ENCODE assay signal across 8 cellular contexts in the genomic region with DNA sequence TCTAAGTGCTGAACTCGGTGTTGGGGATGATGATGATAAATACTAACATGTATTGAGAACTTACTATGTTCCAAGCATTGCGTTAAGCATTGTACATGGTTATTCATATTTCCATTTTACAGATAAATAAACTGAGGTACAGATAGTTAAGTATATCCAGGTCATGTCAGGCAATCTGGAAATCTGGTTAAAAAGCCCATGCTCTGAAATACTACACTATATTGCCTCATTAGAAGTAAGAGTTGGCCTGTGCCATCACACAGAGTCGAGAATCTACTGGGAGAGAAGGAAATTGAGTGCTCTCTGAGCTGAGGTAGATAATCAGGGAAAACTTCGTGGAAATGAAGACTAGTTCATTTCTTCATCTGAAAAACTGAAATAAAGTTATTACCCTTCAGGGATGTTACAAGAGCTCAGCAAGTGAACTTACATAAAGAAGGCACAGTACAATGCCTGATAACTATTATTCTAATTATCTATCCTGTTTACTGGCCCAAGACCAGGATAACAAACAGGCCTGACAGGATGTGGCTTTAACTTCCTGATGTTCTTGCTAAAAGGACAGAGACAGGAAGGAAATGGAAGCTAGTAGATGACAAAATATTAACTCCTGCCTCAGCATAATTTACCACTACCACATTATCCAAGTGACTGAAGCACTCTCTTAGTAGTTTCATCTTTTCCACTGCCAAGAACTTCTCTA.
DNase-seq lines count a peak whose midpoint lies in the region; ATAC-seq, FAIRE-seq and TF ChIP-seq lines count a peak whose summit lies in the region.

No MANE protein-coding gene starts in this region.

- H3K9ac ChIP-seq in HCT116 (ENCODE audit: low read length) (no peak overlapping the region), liver (ENCODE audit: low read depth in 1 of 2, low read length in 2 of 2) (no peak overlapping the region)

- WGBS in liver, result 80% methylated on average over 4 of the region's 4 CpGs

- no peaks in the 10 kb centered on the region for H3K27me3 Mint-ChIP-seq in activated T-helper 17 cell treated with anti-CD3 and anti-CD28 coated beads, Interleukin-2, amount 50 U/mL, for 72 hours

- intact Hi-C loops in HCT116 (cut with micrococcal nuclease), result no loop called here

- H3K27me3 ChIP-seq in HCT116 (ENCODE audit: insufficient read depth, low read length), result no peaks in the 10 kb centered on the region
- no peaks in the 10 kb centered on the region for H3K27me3 ChIP-seq in liver (ENCODE audit: control insufficient read depth in 4 of 4, insufficient read depth in 4 of 4, low read length in 3 of 4)

- no peaks in the 10 kb centered on the region for H3K9me3 Mint-ChIP-seq in activated T-helper 17 cell treated with anti-CD3 and anti-CD28 coated beads, Interleukin-2, amount 50 U/mL, for 72 hours

- H3K4me1 Mint-ChIP-seq in activated T-helper 17 cell treated with anti-CD3 and anti-CD28 coated beads, Interleukin-2, amount 50 U/mL, for 72 hours, result peaks cover 20% of the 10 kb centered on the region

- no peak for FAIRE-seq in HTR-8/SVneo (lab: Jason Lieb, UNC)

- H3K9me2 ChIP-seq in HCT116 (ENCODE audit: insufficient read depth), result no peaks in the 10 kb centered on the region

- H3K79me2 ChIP-seq in HCT116 (ENCODE audit: insufficient read depth, low read length), result no peaks in the 10 kb centered on the region

- no peaks in the 10 kb centered on the region for H4K20me1 ChIP-seq in HCT116 (ENCODE audit: insufficient read depth)

- H3K4me3 ChIP-seq in HCT116 (replicated peaks in 1 of 2; ENCODE audit: low read depth in 1 of 2, low read length in 2 of 2) (no peak overlapping the region), liver (ENCODE audit: low read depth in 1 of 3, low read length in 3 of 3) (no peak overlapping the region)

- peak overlapping the region; percentile 12 for H3K27ac Mint-ChIP-seq in activated T-helper 17 cell treated with anti-CD3 and anti-CD28 coated beads, Interleukin-2, amount 50 U/mL, for 72 hours

- H3K36me3 ChIP-seq in HCT116 (ENCODE audit: control insufficient read depth in 1 of 2, insufficient read depth in 2 of 2, low read length in 2 of 2) (peaks cover 0 to 4% of the 10 kb centered on the region in 2 experiments; a peak in 1 of 4 replicates), liver (ENCODE audit: control insufficient read depth in 4 of 4, insufficient read depth in 3 of 4, low read depth in 1 of 4, low read length in 3 of 4) (peaks cover 0 to 7% (median 3%) of the 10 kb centered on the region in 4 donors)

- H3K9me3 ChIP-seq in HCT116 (ENCODE audit: control insufficient read depth in 1 of 2, insufficient read depth in 1 of 2, low read depth in 1 of 2, low read length in 2 of 2) (no peaks in the 10 kb centered on the region), liver (ENCODE audit: control insufficient read depth in 4 of 4, low read length in 3 of 4) (no peaks in the 10 kb centered on the region)

- H3K4me2 ChIP-seq in HCT116 (ENCODE audit: low read length), result no peak overlapping the region

- peaks cover 75% of the 10 kb centered on the region for H3K36me3 Mint-ChIP-seq in activated T-helper 17 cell treated with anti-CD3 and anti-CD28 coated beads, Interleukin-2, amount 50 U/mL, for 72 hours (ENCODE audit: low read depth)

- no peak for TF ChIP-seq CTCF in HCT116 (IDR thresholded peaks at IDR 0.05 in 2 of 3, conservative IDR thresholded peaks at IDR 0.05 in 1 of 3; ENCODE audit: borderline replicate concordance in 1 of 3, insufficient read depth in 1 of 3, low read depth in 2 of 3, low read length in 2 of 3)
- TF ChIP-seq CTCF in liver (IDR thresholded peaks at IDR 0.05; ENCODE audit: low read depth, low read length, missing input control), result no peak

- no peak overlapping the region for H2AFZ ChIP-seq in HCT116 (ENCODE audit: low read depth, low read length, poor library complexity, severe bottlenecking)

- POLR2A ChIA-PET in HCT116 (lab: Charles Lee), result no interaction called here

- RAD21 ChIA-PET in HCT116 (lab: Charles Lee; ENCODE audit: low non-redundant PET in 1 of 2, low total read pairs in 2 of 2, uncharacterized antibody in 2 of 2, unreplicated experiment in 2 of 2), result no interaction called here

- no peak for TF ChIP-seq POLR2A in HCT116 (IDR thresholded peaks at IDR 0.05; ENCODE audit: borderline replicate concordance, extremely low read depth, insufficient read depth, insufficient read length)

- DNase-seq in AML-193 (lab: John Stamatoyannopoulos, UW) (peak; percentile 63 to 68), HCT116 (ENCODE audit: low read depth, low spot score) (no peak), COR-L47 (lab: John Stamatoyannopoulos, UW) (no peak), cortex of kidney (lab: John Stamatoyannopoulos, UW) (no peak), HTR-8/SVneo (ENCODE audit: insufficient read length, low spot score) (no peak)

- TF ChIP-seq RAD21 in HCT116 (IDR thresholded peaks at IDR 0.05; ENCODE audit: low read depth) (no peak), liver (IDR thresholded peaks at IDR 0.05) (peak; percentile 7 to 9)

- CTCF ChIA-PET in HCT116 (lab: Charles Lee), result no interaction called here

- no peak overlapping the region for H3K4me3 Mint-ChIP-seq in activated T-helper 17 cell treated with anti-CD3 and anti-CD28 coated beads, Interleukin-2, amount 50 U/mL, for 72 hours

- ATAC-seq in HCT116, result no peak
- ATAC-seq in activated T-helper 17 cell treated with anti-CD3 and anti-CD28 coated beads, Interleukin-2, amount 50 U/mL, for 72 hours (replicated peaks), result no peak
- no peak for ATAC-seq in GM19455 (IDR thresholded peaks at IDR 0.05; ENCODE audit: unreplicated experiment)

- BruUV-seq in HCT116 (replicated peaks; lab: Mats Ljungman, UMichigan), result no TSS peak

- H3K27ac ChIP-seq in HCT116 (ENCODE audit: low read depth, low read length) (no peak overlapping the region), liver (ENCODE audit: low read depth in 1 of 2, low read length in 2 of 2) (no peak overlapping the region)

- H3K4me1 ChIP-seq in HCT116 (ENCODE audit: control insufficient read depth in 1 of 2, insufficient read depth in 2 of 2, low read length in 2 of 2) (no peaks in the 10 kb centered on the region), liver (ENCODE audit: control insufficient read depth in 4 of 4, insufficient read depth in 4 of 4, low read length in 3 of 4) (peaks cover 0 to 2% (median 0%) of the 10 kb centered on the region in 4 donors)

TF ChIP-seq in HCT116, 20 proteins besides CTCF, POLR2A, EP300 and RAD21 (continues in another document):
- TF ChIP-seq YY1 (IDR thresholded peaks at IDR 0.05; ENCODE audit: extremely low read depth, insufficient replicate concordance, low read depth, low read length) (no peak), FOSL1 (IDR thresholded peaks at IDR 0.05; ENCODE audit: low read depth) (no peak), ZNF274 (IDR thresholded peaks at IDR 0.05; ENCODE audit: low read depth, low read length) (no peak)
- TF ChIP-seq, protein P1, sequence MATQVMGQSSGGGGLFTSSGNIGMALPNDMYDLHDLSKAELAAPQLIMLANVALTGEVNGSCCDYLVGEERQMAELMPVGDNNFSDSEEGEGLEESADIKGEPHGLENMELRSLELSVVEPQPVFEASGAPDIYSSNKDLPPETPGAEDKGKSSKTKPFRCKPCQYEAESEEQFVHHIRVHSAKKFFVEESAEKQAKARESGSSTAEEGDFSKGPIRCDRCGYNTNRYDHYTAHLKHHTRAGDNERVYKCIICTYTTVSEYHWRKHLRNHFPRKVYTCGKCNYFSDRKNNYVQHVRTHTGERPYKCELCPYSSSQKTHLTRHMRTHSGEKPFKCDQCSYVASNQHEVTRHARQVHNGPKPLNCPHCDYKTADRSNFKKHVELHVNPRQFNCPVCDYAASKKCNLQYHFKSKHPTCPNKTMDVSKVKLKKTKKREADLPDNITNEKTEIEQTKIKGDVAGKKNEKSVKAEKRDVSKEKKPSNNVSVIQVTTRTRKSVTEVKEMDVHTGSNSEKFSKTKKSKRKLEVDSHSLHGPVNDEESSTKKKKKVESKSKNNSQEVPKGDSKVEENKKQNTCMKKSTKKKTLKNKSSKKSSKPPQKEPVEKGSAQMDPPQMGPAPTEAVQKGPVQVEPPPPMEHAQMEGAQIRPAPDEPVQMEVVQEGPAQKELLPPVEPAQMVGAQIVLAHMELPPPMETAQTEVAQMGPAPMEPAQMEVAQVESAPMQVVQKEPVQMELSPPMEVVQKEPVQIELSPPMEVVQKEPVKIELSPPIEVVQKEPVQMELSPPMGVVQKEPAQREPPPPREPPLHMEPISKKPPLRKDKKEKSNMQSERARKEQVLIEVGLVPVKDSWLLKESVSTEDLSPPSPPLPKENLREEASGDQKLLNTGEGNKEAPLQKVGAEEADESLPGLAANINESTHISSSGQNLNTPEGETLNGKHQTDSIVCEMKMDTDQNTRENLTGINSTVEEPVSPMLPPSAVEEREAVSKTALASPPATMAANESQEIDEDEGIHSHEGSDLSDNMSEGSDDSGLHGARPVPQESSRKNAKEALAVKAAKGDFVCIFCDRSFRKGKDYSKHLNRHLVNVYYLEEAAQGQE (IDR thresholded peaks at IDR 0.05; ENCODE audit: low read depth), result no peak

TF ChIP-seq in liver, 16 proteins besides CTCF, POLR2A, EP300 and RAD21:
- TF ChIP-seq ZBTB33 (IDR thresholded peaks at IDR 0.05), result no peak
- TF ChIP-seq NR2F2 (IDR thresholded peaks at IDR 0.05), result peak; percentile 42
- TF ChIP-seq MAX (IDR thresholded peaks at IDR 0.05), result peak; percentile 43
- no peak for TF ChIP-seq FOXA1 (IDR thresholded peaks at IDR 0.05)
- TF ChIP-seq SP1 (IDR thresholded peaks at IDR 0.05), result peak; percentile 36

Comparison
In these comparisons a context has a peak if more than half of its experiments do, and no peak if none do; other contexts are left out.
1. DNase-seq: peak in AML-193 (2 of 2); none in HCT116 (single experiment), COR-L47 (single experiment), cortex of kidney (single experiment) and HTR-8/SVneo (single experiment).